In the genomic region with DNA sequence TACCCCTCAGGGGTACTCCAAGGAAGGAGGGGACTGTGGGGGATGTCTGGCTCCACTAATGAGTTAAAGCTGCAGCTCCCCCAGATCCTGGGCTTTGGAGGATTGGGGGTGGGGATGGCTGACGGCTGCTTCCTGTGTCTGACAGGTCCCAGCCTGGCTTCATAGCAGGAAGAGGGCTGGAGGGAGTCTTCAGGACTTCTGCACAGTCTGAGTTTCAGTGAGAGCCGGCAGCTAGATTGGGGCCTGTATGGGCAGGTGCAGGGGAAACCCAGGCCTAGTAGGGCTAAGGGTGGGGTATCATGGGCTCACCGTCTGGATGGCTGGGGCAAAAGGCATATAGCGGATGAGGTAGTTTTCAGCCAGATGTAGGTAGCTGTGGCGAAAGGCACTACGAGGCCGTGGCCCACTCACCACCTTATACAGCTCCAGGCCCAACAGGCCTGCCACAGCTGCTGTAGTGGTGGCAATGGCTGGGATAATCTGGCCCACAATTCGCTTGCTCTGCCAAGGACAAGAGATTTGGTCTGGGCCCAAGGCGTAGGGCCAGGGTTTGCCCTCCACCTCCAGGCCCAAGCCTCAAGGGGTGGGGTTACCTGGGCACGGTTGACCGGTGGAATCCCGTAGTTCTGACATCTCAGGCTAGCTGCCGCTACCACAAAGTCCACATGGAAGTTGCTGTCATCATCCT, we compare ENCODE assay signal across 8 cellular contexts. TPM values are rescaled to one million over a fixed set of nuclear protein-coding genes. Genes with fewer than 3 reads are reported as not detected.
DNase-seq lines count a peak whose midpoint lies in the region; TF ChIP-seq lines count a peak whose summit lies in the region.
"Had no signal": no experiment of that assay in that cellular context is flagged by ENCODE, and none has a peak within 500 bp of the region (broad histone marks: within the 10 kb centered on the region; RNA-seq: fewer than 3 reads in every experiment).

No MANE protein-coding gene starts in this region.

- peak overlapping the region; percentile 23 to 53 for H3K27ac ChIP-seq in esophagus (ENCODE audit: low read depth in 2 of 2, low read length in 1 of 2)
- peak overlapping the region in 18 of 21 experiments; percentile 4 to 97 (median 73) for H3K27ac ChIP-seq in skin epidermis

- no peak overlapping the region for H3K4me3 ChIP-seq in GM12865 (ENCODE audit: low read depth, low read length)
- H3K4me3 ChIP-seq in esophagus (ENCODE audit: low read depth in 1 of 2, low read length in 2 of 2): no peak overlapping the region
- H3K4me3 ChIP-seq in skin epidermis: no peak overlapping the region

- in situ Hi-C loops in GM13976 (cut with MboI; ENCODE audit: low sequenced_read_pairs, unreplicated experiment): no loop called here

- WGBS in esophagus, 2 donors: 50 to 65% methylated on average over 13 of the region's 13 CpGs

- H3K9me3 ChIP-seq in esophagus (ENCODE audit: control insufficient read depth in 2 of 2, insufficient read depth in 1 of 2, low read depth in 1 of 2, low read length in 1 of 2): no peaks in the 10 kb centered on the region

- no peaks in the 10 kb centered on the region for H3K27me3 ChIP-seq in esophagus (ENCODE audit: control insufficient read depth in 1 of 2, insufficient read depth in 2 of 2, low read length in 2 of 2)

- H3K4me1 ChIP-seq in esophagus (ENCODE audit: control insufficient read depth in 2 of 2, insufficient read depth in 2 of 2, low read length in 1 of 2): peaks cover 14 to 46% of the 10 kb centered on the region in 2 donors

- DNase-seq in GM12865 (ENCODE audit: low read depth): peak; percentile 64
- peak; percentile 7 for DNase-seq in NCI-H226
- no peak for DNase-seq in mesenteric fat pad (ENCODE audit: low spot score)
- DNase-seq in NCI-H146 (lab: John Stamatoyannopoulos, UW): no peak
- DNase-seq in GM13976 (ENCODE audit: low spot score): no peak
- DNase-seq: NCI-H524 had no signal

- TF ChIP-seq CTCF in GM12865 (IDR thresholded peaks at IDR 0.05; ENCODE audit: insufficient read depth, low read depth, low read length, missing control alignments) (no peak), GM13976 (IDR thresholded peaks at IDR 0.05; ENCODE audit: borderline replicate concordance, control extremely low read depth, extremely low read depth, insufficient read depth, missing control alignments) (no peak)

- H3K36me3 ChIP-seq in esophagus (ENCODE audit: control insufficient read depth in 2 of 2, insufficient read depth in 2 of 2, low read length in 1 of 2): peaks cover 15 to 29% of the 10 kb centered on the region in 2 donors

RNA-seq across cellular contexts. Expression of gene INKA1, which starts 4.5 kb away (rescaled TPM):
- polyA plus RNA-seq in esophagus: 10 to 100 TPM; 26.3 to 28.4 TPM
- total RNA-seq in mesenteric fat pad: 3.2 TPM

RNA-seq across cellular contexts. Expression of gene UBA7, which starts 6.2 kb away (rescaled TPM):
- 10 to 100 TPM; 24.1 to 54.3 TPM for polyA plus RNA-seq in esophagus
- 38.2 TPM for total RNA-seq in mesenteric fat pad

RNA-seq across cellular contexts. Expression of gene CDHR4, which starts 7.9 kb away (rescaled TPM):
- polyA plus RNA-seq in esophagus: under 1 TPM in 1 of 2 donors, not detected in 1; 0.04 TPM
- total RNA-seq in mesenteric fat pad: not detected

RNA-seq across cellular contexts. Expression of gene IP6K1, which starts 21.2 kb away (rescaled TPM):
- 10 to 100 TPM; 11.5 to 14.1 TPM for polyA plus RNA-seq in esophagus
- total RNA-seq in mesenteric fat pad: 35.4 TPM

RNA-seq across cellular contexts. Expression of gene TRAIP, which starts 48.8 kb away (rescaled TPM):
- polyA plus RNA-seq in esophagus: 1 to 10 TPM; 4.1 to 4.3 TPM
- 1.1 TPM for total RNA-seq in mesenteric fat pad

Comparison
In these comparisons a context has a peak if more than half of its experiments do, and no peak if none do; other contexts are left out.
1. DNase-seq: peak in GM12865 (single experiment) and NCI-H226 (single experiment); none in mesenteric fat pad (single experiment), NCI-H146 (single experiment) and GM13976 (single experiment).